Comparison of ENCODE assay signal across 26 cellular contexts in the genomic region with DNA sequence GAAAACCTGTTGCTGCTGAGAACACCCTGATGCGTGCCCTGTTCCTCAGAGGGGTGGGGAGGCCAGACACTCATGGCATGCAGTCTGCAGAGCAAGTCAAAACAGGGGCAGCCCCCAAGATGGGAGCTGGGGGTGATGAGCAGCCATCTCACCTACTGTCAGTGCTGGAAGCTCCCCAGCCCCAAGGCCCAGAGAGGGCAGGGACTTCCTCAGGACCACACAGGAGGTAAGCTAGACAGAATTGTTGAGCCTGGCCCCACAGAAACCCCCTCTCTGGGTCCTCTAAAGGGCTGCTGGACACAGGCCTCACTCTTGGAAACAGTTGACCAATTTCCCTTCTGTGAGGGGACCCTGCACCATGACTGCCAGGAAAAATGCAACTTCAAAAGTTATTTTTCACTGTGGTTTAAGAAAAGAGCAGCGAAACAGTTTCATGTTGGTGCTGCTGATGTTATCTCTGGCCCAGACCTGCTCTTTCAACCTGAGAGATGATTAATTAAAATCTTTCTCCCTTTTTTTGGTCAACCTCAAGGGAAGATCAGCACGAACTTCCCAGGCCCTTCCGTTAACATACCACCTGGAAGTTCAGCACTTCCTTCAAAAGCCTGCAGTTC. TPM values are rescaled to one million over a fixed set of nuclear protein-coding genes. Genes with fewer than 3 reads are reported as not detected.
DNase-seq lines count a peak whose midpoint lies in the region; ATAC-seq, FAIRE-seq and TF ChIP-seq lines count a peak whose summit lies in the region.
"Had no signal": no experiment of that assay in that cellular context is flagged by ENCODE, and none has a peak within 500 bp of the region (broad histone marks: within the 10 kb centered on the region; RNA-seq: fewer than 3 reads in every experiment).

No MANE protein-coding gene starts in this region.

- POLR2A ChIA-PET in activated CD4-positive, alpha-beta T cell treated with anti-CD3 and anti-CD28 coated beads, Interleukin-2, amount 10 ng/mL, durations not matched to agents 7 days and 5 days (lab: Charles Lee) = no interaction called here

- CTCF ChIA-PET in activated CD4-positive, alpha-beta T cell treated with anti-CD3 and anti-CD28 coated beads, Interleukin-2, amount 10 ng/mL, durations not matched to agents 7 days and 5 days (lab: Charles Lee) = interaction anchor here (0.7 to 3.0 kb wide), 4 partner anchors 15 to 237 kb away, joined by 3 to 8 read pairs (median 4); no protein-coding TSS in a partner anchor

- peaks cover 1% of the 10 kb centered on the region for H3K36me3 Mint-ChIP-seq in activated CD4-positive, alpha-beta T cell treated with anti-CD3 and anti-CD28 coated beads, Interleukin-2, amount 10 ng/mL, durations not matched to agents 7 days and 5 days (ENCODE audit: low read depth)
- no peaks in the 10 kb centered on the region for H3K36me3 Mint-ChIP-seq in activated T-cell treated with anti-CD3 and anti-CD28 coated beads, Interleukin-2, amount 50 U/mL, for 72 hours (ENCODE audit: insufficient read depth in 2 of 2)

- H3K4me1 ChIP-seq in adrenal gland (replicated peaks in 1 of 2) = no peaks in the 10 kb centered on the region

- no peaks in the 10 kb centered on the region for H3K9me3 Mint-ChIP-seq in activated CD4-positive, alpha-beta T cell treated with anti-CD3 and anti-CD28 coated beads, Interleukin-2, amount 10 ng/mL, durations not matched to agents 7 days and 5 days
- H3K9me3 Mint-ChIP-seq in activated T-cell treated with anti-CD3 and anti-CD28 coated beads, Interleukin-2, amount 50 U/mL, for 72 hours = no peaks in the 10 kb centered on the region
- H3K9me3 Mint-ChIP-seq: H9, immature natural killer cell had no signal

- H3K4me3 Mint-ChIP-seq in activated CD4-positive, alpha-beta T cell treated with anti-CD3 and anti-CD28 coated beads, Interleukin-2, amount 10 ng/mL, durations not matched to agents 7 days and 5 days = no peak overlapping the region
- peak overlapping the region; percentile 41 to 59 for H3K4me3 Mint-ChIP-seq in activated T-cell treated with anti-CD3 and anti-CD28 coated beads, Interleukin-2, amount 50 U/mL, for 72 hours
- H3K4me3 Mint-ChIP-seq: H9, immature natural killer cell had no signal

- ATAC-seq in HG02852 (IDR thresholded peaks at IDR 0.05; ENCODE audit: unreplicated experiment) (peak; percentile 55), HG03025 (IDR thresholded peaks at IDR 0.05; ENCODE audit: low FRiP score, unreplicated experiment) (no peak)
- ATAC-seq in activated T-cell treated with anti-CD3 and anti-CD28 coated beads, Interleukin-2, amount 50 U/mL, for 72 hours (replicated peaks in 1 of 2) = peak; percentile 75 to 79
- ATAC-seq: A549, heart left ventricle, upper lobe of right lung had no signal

- no peaks in the 10 kb centered on the region for H3K27me3 ChIP-seq in adrenal gland
- H3K27me3 ChIP-seq: heart left ventricle, ovary, stomach, upper lobe of right lung had no signal

- no peak overlapping the region for H3K27ac ChIP-seq in adrenal gland
- H3K27ac ChIP-seq: A549, heart left ventricle, ovary, stomach, upper lobe of right lung had no signal

- H3K27ac Mint-ChIP-seq in activated CD4-positive, alpha-beta T cell treated with anti-CD3 and anti-CD28 coated beads, Interleukin-2, amount 10 ng/mL, durations not matched to agents 7 days and 5 days = peak overlapping the region; percentile 81
- peak overlapping the region; percentile 6 for H3K27ac Mint-ChIP-seq in activated T-cell treated with anti-CD3 and anti-CD28 coated beads, Interleukin-2, amount 50 U/mL, for 72 hours
- H3K27ac Mint-ChIP-seq: H9 had no signal

- no peaks in the 10 kb centered on the region for H3K9me3 ChIP-seq in adrenal gland (replicated peaks in 1 of 3)
- H3K9me3 ChIP-seq: A549, heart left ventricle, ovary, stomach, upper lobe of right lung had no signal

- DNase-seq in activated CD4-positive, alpha-beta T cell treated with anti-CD3 and anti-CD28 coated beads, Interleukin-2, amount 10 ng/mL, durations not matched to agents 7 days and 5 days = no peak
- DNase-seq in activated CD4-positive, alpha-beta T cell treated with anti-CD3 and anti-CD28 coated beads, Interleukin-2, amount 50 U/mL, for 4 hours = no peak
- peak; percentile 46 to 55 for DNase-seq in activated T-cell treated with anti-CD3 and anti-CD28 coated beads, Interleukin-2, amount 50 U/mL, for 72 hours
- DNase-seq in stimulated activated CD4-positive, alpha-beta T cell treated with anti-CD3 and anti-CD28 coated beads, Interleukin-4, amount 100 ng/mL, for 1 hour = peak; percentile 37
- DNase-seq in adrenal gland (no peak), urothelium cell line (ENCODE audit: low spot score) (no peak)
- DNase-seq: amniotic stem cell; C1 segment of cervical spinal cord; DND-41; effector CD8-positive, alpha-beta T cell; H9; immature natural killer cell; NCI-H146; stomach; upper lobe of right lung had no signal

- no peak for FAIRE-seq in urothelium cell line (lab: Jason Lieb, UNC)
- FAIRE-seq: A549, GM19239, HTR-8/SVneo, TTC549 had no signal

- peaks cover 43% of the 10 kb centered on the region for H3K4me1 Mint-ChIP-seq in activated CD4-positive, alpha-beta T cell treated with anti-CD3 and anti-CD28 coated beads, Interleukin-2, amount 10 ng/mL, durations not matched to agents 7 days and 5 days
- H3K4me1 Mint-ChIP-seq in activated T-cell treated with anti-CD3 and anti-CD28 coated beads, Interleukin-2, amount 50 U/mL, for 72 hours (ENCODE audit: low read depth) = peaks cover 87% of the 10 kb centered on the region
- H3K4me1 Mint-ChIP-seq: H9 had no signal

- H3K27me3 Mint-ChIP-seq in activated CD4-positive, alpha-beta T cell treated with anti-CD3 and anti-CD28 coated beads, Interleukin-2, amount 10 ng/mL, durations not matched to agents 7 days and 5 days = no peaks in the 10 kb centered on the region
- peaks cover 11% of the 10 kb centered on the region for H3K27me3 Mint-ChIP-seq in activated T-cell treated with anti-CD3 and anti-CD28 coated beads, Interleukin-2, amount 50 U/mL, for 72 hours (ENCODE audit: low read depth)

- 81 to 91% (median 85%) methylated on average over 3 to 4 of the region's 4 CpGs for WGBS in adrenal gland, 4 donors

- H3K36me3 ChIP-seq in adrenal gland (replicated peaks in 1 of 2) = no peaks in the 10 kb centered on the region
- H3K36me3 ChIP-seq: heart left ventricle, ovary, stomach, upper lobe of right lung had no signal

- H3K4me3 ChIP-seq in adrenal gland = no peak overlapping the region
- H3K4me3 ChIP-seq: A549, heart left ventricle, ovary, stomach, upper lobe of right lung had no signal

- no peak for TF ChIP-seq POLR2A in adrenal gland (IDR thresholded peaks at IDR 0.05)

- no peak for TF ChIP-seq CTCF in adrenal gland (IDR thresholded peaks at IDR 0.05)

- intact Hi-C loops in adrenal gland (cut with DNase I) = no loop called here

RNA-seq across cellular contexts. Expression of a gene that starts 9.6 kb away (rescaled TPM):
- total RNA-seq in activated CD4-positive, alpha-beta T cell treated with anti-CD3 and anti-CD28 coated beads, Interleukin-2, amount 10 ng/mL, durations not matched to agents 7 days and 5 days = 1 to 10 TPM; 2.9 to 4.7 TPM
- 10 to 100 TPM; 31.1 to 50.7 TPM for total RNA-seq in activated T-cell treated with anti-CD3 and anti-CD28 coated beads, Interleukin-2, amount 50 U/mL, for 72 hours
- under 1 TPM in 1 of 8 donors, not detected in 7; 0.31 TPM for total RNA-seq in adrenal gland
- polyA plus RNA-seq in adrenal gland = not detected
- total RNA-seq: cardiac septum, H9, liver, stomach had no signal
- polyA plus RNA-seq: A549, heart left ventricle, liver, ovary, stomach had no signal

RNA-seq across cellular contexts. Expression of a gene that starts 22.7 kb away (rescaled TPM):
- under 1 TPM; 0.20 to 0.40 TPM for total RNA-seq in activated CD4-positive, alpha-beta T cell treated with anti-CD3 and anti-CD28 coated beads, Interleukin-2, amount 10 ng/mL, durations not matched to agents 7 days and 5 days
- total RNA-seq in activated T-cell treated with anti-CD3 and anti-CD28 coated beads, Interleukin-2, amount 50 U/mL, for 72 hours = 1 to 10 TPM; 6.2 to 8.9 TPM
- total RNA-seq in adrenal gland = not detected
- not detected for polyA plus RNA-seq in adrenal gland
- total RNA-seq: cardiac septum, H9, heart left ventricle, liver, ovary, RPMI7951, stomach, upper lobe of right lung had no signal
- polyA plus RNA-seq: A549, heart left ventricle, liver, ovary, stomach had no signal

Comparison
In these comparisons a context has a peak if more than half of its experiments do, and no peak if none do; other contexts are left out.
1. DNase-seq: peak in activated T-cell treated with anti-CD3 and anti-CD28 coated beads, Interleukin-2, amount 50 U/mL, for 72 hours (2 of 2) and stimulated activated CD4-positive, alpha-beta T cell treated with anti-CD3 and anti-CD28 coated beads, Interleukin-4, amount 100 ng/mL, for 1 hour (single experiment); none in activated CD4-positive, alpha-beta T cell treated with anti-CD3 and anti-CD28 coated beads, Interleukin-2, amount 10 ng/mL, durations not matched to agents 7 days and 5 days (single experiment), activated CD4-positive, alpha-beta T cell treated with anti-CD3 and anti-CD28 coated beads, Interleukin-2, amount 50 U/mL, for 4 hours (0 of 2), adrenal gland (0 of 7) and urothelium cell line (single experiment).
2. RNA of a gene that starts 9.6 kb away (total RNA-seq): 31.1 to 50.7 TPM in activated T-cell treated with anti-CD3 and anti-CD28 coated beads, Interleukin-2, amount 50 U/mL, for 72 hours; 2.9 to 4.7 TPM in activated CD4-positive, alpha-beta T cell treated with anti-CD3 and anti-CD28 coated beads, Interleukin-2, amount 10 ng/mL, durations not matched to agents 7 days and 5 days and 0.31 TPM in adrenal gland; every median in the first group is over 4 times any median in the second.
3. RNA of a gene that starts 22.7 kb away (total RNA-seq): 6.2 to 8.9 TPM in activated T-cell treated with anti-CD3 and anti-CD28 coated beads, Interleukin-2, amount 50 U/mL, for 72 hours; 0.20 to 0.40 TPM in activated CD4-positive, alpha-beta T cell treated with anti-CD3 and anti-CD28 coated beads, Interleukin-2, amount 10 ng/mL, durations not matched to agents 7 days and 5 days and not detected in adrenal gland; every median in the first group is over 4 times any median in the second.